Comparison of ENCODE assay signal across 8 cellular contexts in the genomic region with DNA sequence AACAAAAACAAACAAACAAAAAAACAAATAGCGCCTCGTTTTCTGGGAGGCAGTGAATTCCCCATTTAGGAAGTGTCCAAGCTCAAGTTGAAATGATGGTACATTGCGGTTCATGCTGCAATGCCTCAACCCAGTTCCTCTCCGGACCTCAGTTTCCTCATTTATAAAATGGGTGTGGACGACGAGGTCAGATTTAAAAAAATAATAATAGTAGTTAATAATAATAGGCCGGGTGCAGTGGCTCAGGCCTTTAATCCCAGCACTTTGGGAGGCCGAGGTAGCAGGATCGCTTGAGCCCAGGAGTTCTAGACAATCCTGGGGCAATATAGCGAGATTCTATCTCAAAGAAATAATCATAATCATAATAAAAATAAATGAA. TPM values are rescaled to one million over a fixed set of nuclear protein-coding genes. Genes with fewer than 3 reads are reported as not detected.
A peak's percentile ranks its signal among the peaks of the same experiment; 100 is the strongest.
DNase-seq lines count a peak whose midpoint lies in the region; ATAC-seq, FAIRE-seq and TF ChIP-seq lines count a peak whose summit lies in the region.

No MANE protein-coding gene starts in this region.

- no peaks in the 10 kb centered on the region for H3K79me2 ChIP-seq in PC-9 (ENCODE audit: low read depth)
- H3K79me2 ChIP-seq in endothelial cell of umbilical vein (ENCODE audit: control insufficient read depth, insufficient read depth, low read length): no peaks in the 10 kb centered on the region
- no peaks in the 10 kb centered on the region for H3K79me2 ChIP-seq in parathyroid adenoma

- POLR2A ChIA-PET in PC-9 (lab: Charles Lee; ENCODE audit: unreplicated experiment) (interaction anchor here (0.6 to 2.4 kb wide), 6 partner anchors 28 to 58 kb away, joined by 6 to 13 read pairs (median 7); a partner anchor contains a TSS), endothelial cell of umbilical vein (lab: Charles Lee) (interaction anchor here (0.6 to 1.6 kb wide), 3 partner anchors 29 to 239 kb away, joined by 4 to 17 read pairs (median 8); a partner anchor contains a TSS)

- H3K4me3 ChIP-seq in PC-9 (peak overlapping the region; percentile 83; the same call in 1 of the 2 replicates), endothelial cell of umbilical vein (replicated peaks in 1 of 3; ENCODE audit: insufficient read depth in 1 of 3, low read depth in 1 of 3, low read length in 3 of 3) (peak overlapping the region in 1 of 3 experiments; percentile 64), parathyroid adenoma (ENCODE audit: low read depth, low read length) (peak overlapping the region; percentile 80)

- DNase-seq in Calu3: no peak
- DNase-seq in PC-9: no peak
- no peak for DNase-seq in endothelial cell of umbilical vein (ENCODE audit: low read depth, low spot score)
- no peak for DNase-seq in AML-193 (lab: John Stamatoyannopoulos, UW)
- DNase-seq in NCI-H1417 treated with DMSO at 0.1 percent for 48 hours (lab: John Stamatoyannopoulos, UW): no peak
- DNase-seq in NK-92 (lab: John Stamatoyannopoulos, UW; ENCODE audit: unreplicated experiment): no peak

- H3K9ac ChIP-seq in endothelial cell of umbilical vein (replicated peaks; ENCODE audit: extremely low read depth, insufficient read depth, low read length) (peak overlapping the region; percentile 78), parathyroid adenoma (no peak overlapping the region)

- H3K27ac Mint-ChIP-seq in Calu3 (ENCODE audit: unreplicated experiment): no peak overlapping the region

- no peak for ATAC-seq in HG03378 (IDR thresholded peaks at IDR 0.05; ENCODE audit: unreplicated experiment)

- no peak overlapping the region for H3K27ac ChIP-seq in PC-9
- peak overlapping the region; percentile 59 for H3K27ac ChIP-seq in endothelial cell of umbilical vein (ENCODE audit: insufficient read depth, low read depth, low read length)
- peak overlapping the region; percentile 87 for H3K27ac ChIP-seq in parathyroid adenoma

- H3K9me3 ChIP-seq in PC-9 (ENCODE audit: insufficient read depth, low read depth) (no peaks in the 10 kb centered on the region), endothelial cell of umbilical vein (replicated peaks; ENCODE audit: control insufficient read depth, insufficient read depth, low read length) (no peaks in the 10 kb centered on the region), parathyroid adenoma (ENCODE audit: control insufficient read depth, low read length) (no peaks in the 10 kb centered on the region)

- intact Hi-C loops in Calu3 (cut with micrococcal nuclease; ENCODE audit: unreplicated experiment) (loop anchor here (1.0 kb wide), 1 partner anchor 39 kb away; no protein-coding TSS in a partner anchor), PC-9 (cut with micrococcal nuclease; ENCODE audit: unreplicated experiment) (loop anchor here (1.0 kb wide), 2 partner anchors 39 to 203 kb away; no protein-coding TSS in a partner anchor), endothelial cell of umbilical vein (cut with micrococcal nuclease) (loop anchor here (1.0 kb wide), 3 partner anchors 15 to 204 kb away; no protein-coding TSS in a partner anchor)

- H3K4me1 ChIP-seq in PC-9 (replicated peaks; ENCODE audit: insufficient read depth) (peaks cover 13% of the 10 kb centered on the region), endothelial cell of umbilical vein (ENCODE audit: control insufficient read depth, extremely low read depth, insufficient read depth, low read length) (peaks cover 11% of the 10 kb centered on the region), parathyroid adenoma (peaks cover 9% of the 10 kb centered on the region)

- H3K27me3 ChIP-seq in PC-9 (ENCODE audit: insufficient read depth, low read depth) (no peaks in the 10 kb centered on the region), endothelial cell of umbilical vein (ENCODE audit: control insufficient read depth in 2 of 2, insufficient read depth in 2 of 2, low read length in 2 of 2) (no peaks in the 10 kb centered on the region), parathyroid adenoma (ENCODE audit: control insufficient read depth, insufficient read depth, low read length) (no peaks in the 10 kb centered on the region)

- no peaks in the 10 kb centered on the region for H3K9me2 ChIP-seq in PC-9 (ENCODE audit: insufficient read depth)

- FAIRE-seq in endothelial cell of umbilical vein (lab: Jason Lieb, UNC): no peak

- H3K36me3 Mint-ChIP-seq in Calu3 (ENCODE audit: insufficient read depth, unreplicated experiment): peaks cover 40% of the 10 kb centered on the region

- BruUV-seq in Calu3 (replicated peaks; lab: Mats Ljungman, UMichigan) (TSS peak; percentile 31), PC-9 (replicated peaks; lab: Mats Ljungman, UMichigan) (no TSS peak), endothelial cell of umbilical vein (replicated peaks; lab: Mats Ljungman, UMichigan) (no TSS peak)

- no peak overlapping the region for H2AFZ ChIP-seq in PC-9
- H2AFZ ChIP-seq in endothelial cell of umbilical vein (ENCODE audit: low read depth, low read length): no peak overlapping the region
- H2AFZ ChIP-seq in parathyroid adenoma: peak overlapping the region; percentile 94

- H3F3A ChIP-seq in PC-9 (ENCODE audit: insufficient read depth, low read depth): peaks cover 46% of the 10 kb centered on the region

- TF ChIP-seq CTCF in Calu3 (IDR thresholded peaks at IDR 0.05; ENCODE audit: unreplicated experiment): no peak
- no peak for TF ChIP-seq CTCF in PC-9 (conservative IDR thresholded peaks at IDR 0.05)
- no peak for TF ChIP-seq CTCF in endothelial cell of umbilical vein (IDR thresholded peaks at IDR 0.05; ENCODE audit: extremely low read depth in 1 of 2, insufficient read depth in 1 of 2, low read depth in 1 of 2, low read length in 2 of 2)
- no peak for TF ChIP-seq CTCF in parathyroid adenoma (IDR thresholded peaks at IDR 0.05)

- peak overlapping the region; percentile 67 for H3K4me2 ChIP-seq in PC-9
- no peak overlapping the region for H3K4me2 ChIP-seq in endothelial cell of umbilical vein (ENCODE audit: insufficient read depth, low read length)
- H3K4me2 ChIP-seq in parathyroid adenoma (ENCODE audit: low read length): peak overlapping the region; percentile 90

- dilution Hi-C loops in endothelial cell of umbilical vein (cut with MboI; ENCODE audit: extremely low pct_ligation_motif_present, low sequenced_read_pairs): no loop called here

- H3K36me3 ChIP-seq in PC-9 (ENCODE audit: low read depth) (no peaks in the 10 kb centered on the region), endothelial cell of umbilical vein (ENCODE audit: control insufficient read depth in 2 of 2, extremely low read depth in 1 of 2, insufficient read depth in 2 of 2, low read length in 2 of 2) (no peaks in the 10 kb centered on the region), parathyroid adenoma (ENCODE audit: control insufficient read depth, insufficient read depth, low read length) (no peaks in the 10 kb centered on the region)

- H4K20me1 ChIP-seq in PC-9 (ENCODE audit: insufficient read depth) (no peaks in the 10 kb centered on the region), endothelial cell of umbilical vein (replicated peaks; ENCODE audit: control insufficient read depth, extremely low read depth, insufficient read depth, low read length) (no peaks in the 10 kb centered on the region)

- no peaks in the 10 kb centered on the region for H3K9me3 Mint-ChIP-seq in Calu3 (ENCODE audit: low read depth, unreplicated experiment)

- CTCF ChIA-PET in Calu3 (lab: Charles Lee) (interaction anchor here (0.7 to 3.2 kb wide), 23 partner anchors 8 to 261 kb away, joined by 3 to 181 read pairs (median 6); a partner anchor contains a TSS), PC-9 (lab: Charles Lee) (interaction anchor here (0.6 to 1.7 kb wide), 7 partner anchors 11 to 162 kb away, joined by 4 to 59 read pairs (median 9); a partner anchor contains a TSS), endothelial cell of umbilical vein (lab: Charles Lee) (interaction anchor here (0.6 to 8.6 kb wide), 49 partner anchors 9 to 278 kb away, joined by 3 to 891 read pairs (median 6); a partner anchor contains a TSS)

- H3K4me3 Mint-ChIP-seq in Calu3 (ENCODE audit: low read depth, unreplicated experiment): peak overlapping the region; percentile 65

- TF ChIP-seq POLR2A in endothelial cell of umbilical vein (IDR thresholded peaks at IDR 0.05; ENCODE audit: low read depth, low read length): no peak

- H3K9me1 ChIP-seq in endothelial cell of umbilical vein (replicated peaks; ENCODE audit: control insufficient read depth, extremely low read depth, insufficient read depth, low read length): no peaks in the 10 kb centered on the region

- H3K27me3 Mint-ChIP-seq in Calu3 (ENCODE audit: unreplicated experiment): no peaks in the 10 kb centered on the region

- H3K4me1 Mint-ChIP-seq in Calu3 (ENCODE audit: low read depth, unreplicated experiment): peaks cover 34% of the 10 kb centered on the region

RNA-seq across cellular contexts. Expression of a gene that starts 15.5 kb away (rescaled TPM):
- total RNA-seq in Calu3 (2022) (55.7 and 58.9 TPM in 2 replicates), PC-9 (2021) (102 and 138 TPM in 2 replicates), endothelial cell of umbilical vein (81.8 and 82.6 TPM in 2 replicates)
- polyA plus RNA-seq in endothelial cell of umbilical vein: 126 and 146 TPM in 2 replicates
- 93.4 and 111 TPM in 2 replicates for polyA plus RNA-seq in endothelial cell of umbilical vein (2011; cell fraction: cytosol; rRNA removed)
- polyA plus RNA-seq in endothelial cell of umbilical vein (2011; cell fraction: nucleus; rRNA removed): 103 and 106 TPM in 2 replicates
- polyA plus RNA-seq in endothelial cell of umbilical vein (2012): 88.7 and 94.4 TPM in 2 replicates
- 59.3 and 63.8 TPM in 2 replicates for polyA minus RNA-seq in endothelial cell of umbilical vein
- polyA minus RNA-seq in endothelial cell of umbilical vein (2011; cell fraction: cytosol; rRNA and poly(A)+ RNA removed): 38.5 TPM
- 27.0 and 27.3 TPM in 2 replicates for polyA minus RNA-seq in endothelial cell of umbilical vein (2011; cell fraction: nucleus; rRNA and poly(A)+ RNA removed)

RNA-seq across cellular contexts. Expression of a gene that starts 28.6 kb away (rescaled TPM):
- total RNA-seq in Calu3 (2022) (18.7 and 23.8 TPM in 2 replicates), PC-9 (2021) (7.9 and 16.5 TPM in 2 replicates), endothelial cell of umbilical vein (2.0 and 23.0 TPM in 2 replicates)
- polyA plus RNA-seq in endothelial cell of umbilical vein: 9.8 and 10.7 TPM in 2 replicates
- 4.8 and 16.0 TPM in 2 replicates for polyA plus RNA-seq in endothelial cell of umbilical vein (2011; cell fraction: cytosol; rRNA removed)
- polyA plus RNA-seq in endothelial cell of umbilical vein (2011; cell fraction: nucleus; rRNA removed): 128 and 173 TPM in 2 replicates
- polyA plus RNA-seq in endothelial cell of umbilical vein (2012): 6.2 and 6.4 TPM in 2 replicates
- polyA minus RNA-seq in endothelial cell of umbilical vein: 21.5 and 27.3 TPM in 2 replicates
- 7.1 TPM for polyA minus RNA-seq in endothelial cell of umbilical vein (2011; cell fraction: cytosol; rRNA and poly(A)+ RNA removed)
- polyA minus RNA-seq in endothelial cell of umbilical vein (2011; cell fraction: nucleus; rRNA and poly(A)+ RNA removed): 89.3 and 169 TPM in 2 replicates

RNA-seq across cellular contexts. Expression of a gene that starts 32.7 kb away (rescaled TPM):
- total RNA-seq in Calu3 (2022) (22.5 and 25.8 TPM in 2 replicates), PC-9 (2021) (9.6 and 11.5 TPM in 2 replicates), endothelial cell of umbilical vein (18.0 and 19.5 TPM in 2 replicates)
- polyA plus RNA-seq in endothelial cell of umbilical vein: 6.6 and 6.7 TPM in 2 replicates
- polyA plus RNA-seq in endothelial cell of umbilical vein (2011; cell fraction: cytosol; rRNA removed): 7.9 and 8.1 TPM in 2 replicates
- polyA plus RNA-seq in endothelial cell of umbilical vein (2011; cell fraction: nucleus; rRNA removed): 4.1 and 5.9 TPM in 2 replicates
- polyA plus RNA-seq in endothelial cell of umbilical vein (2012): 8.4 and 9.8 TPM in 2 replicates
- polyA minus RNA-seq in endothelial cell of umbilical vein: 4.0 and 5.3 TPM in 2 replicates
- polyA minus RNA-seq in endothelial cell of umbilical vein (2011; cell fraction: cytosol; rRNA and poly(A)+ RNA removed): 10.7 TPM
- polyA minus RNA-seq in endothelial cell of umbilical vein (2011; cell fraction: nucleus; rRNA and poly(A)+ RNA removed): 1.6 and 2.1 TPM in 2 replicates

RNA-seq across cellular contexts. Expression of a gene that starts 34.3 kb away (rescaled TPM):
- total RNA-seq in Calu3 (2022) (98.4 and 135 TPM in 2 replicates), PC-9 (2021) (113 and 121 TPM in 2 replicates), endothelial cell of umbilical vein (77.4 and 84.4 TPM in 2 replicates)
- polyA plus RNA-seq in endothelial cell of umbilical vein: 27.8 and 28.5 TPM in 2 replicates
- 24.4 and 38.4 TPM in 2 replicates for polyA plus RNA-seq in endothelial cell of umbilical vein (2011; cell fraction: cytosol; rRNA removed)
- 55.0 and 63.4 TPM in 2 replicates for polyA plus RNA-seq in endothelial cell of umbilical vein (2011; cell fraction: nucleus; rRNA removed)
- polyA plus RNA-seq in endothelial cell of umbilical vein (2012): 38.0 and 43.8 TPM in 2 replicates
- polyA minus RNA-seq in endothelial cell of umbilical vein: 16.3 and 23.6 TPM in 2 replicates
- 14.8 TPM for polyA minus RNA-seq in endothelial cell of umbilical vein (2011; cell fraction: cytosol; rRNA and poly(A)+ RNA removed)
- polyA minus RNA-seq in endothelial cell of umbilical vein (2011; cell fraction: nucleus; rRNA and poly(A)+ RNA removed): 15.7 and 21.1 TPM in 2 replicates

RNA-seq across cellular contexts. Expression of a gene that starts 57.7 kb away (rescaled TPM):
- 5.7 and 7.2 TPM in 2 replicates for total RNA-seq in Calu3 (2022)
- 49.6 and 50.1 TPM in 2 replicates for total RNA-seq in PC-9 (2021)
- 12.0 and 12.9 TPM in 2 replicates for total RNA-seq in endothelial cell of umbilical vein
- 21.0 and 22.5 TPM in 2 replicates for polyA plus RNA-seq in endothelial cell of umbilical vein
- 10.5 and 13.6 TPM in 2 replicates for polyA plus RNA-seq in endothelial cell of umbilical vein (2011; cell fraction: cytosol; rRNA removed)
- polyA plus RNA-seq in endothelial cell of umbilical vein (2011; cell fraction: nucleus; rRNA removed): 6.2 and 6.8 TPM in 2 replicates
- polyA plus RNA-seq in endothelial cell of umbilical vein (2012): 13.1 and 21.4 TPM in 2 replicates
- 6.5 and 11.9 TPM in 2 replicates for polyA minus RNA-seq in endothelial cell of umbilical vein
- polyA minus RNA-seq in endothelial cell of umbilical vein (2011; cell fraction: cytosol; rRNA and poly(A)+ RNA removed): 3.3 TPM
- polyA minus RNA-seq in endothelial cell of umbilical vein (2011; cell fraction: nucleus; rRNA and poly(A)+ RNA removed): 1.8 and 7.0 TPM in 2 replicates
